34 cellular contexts compared by ENCODE assay signal in the genomic region with DNA sequence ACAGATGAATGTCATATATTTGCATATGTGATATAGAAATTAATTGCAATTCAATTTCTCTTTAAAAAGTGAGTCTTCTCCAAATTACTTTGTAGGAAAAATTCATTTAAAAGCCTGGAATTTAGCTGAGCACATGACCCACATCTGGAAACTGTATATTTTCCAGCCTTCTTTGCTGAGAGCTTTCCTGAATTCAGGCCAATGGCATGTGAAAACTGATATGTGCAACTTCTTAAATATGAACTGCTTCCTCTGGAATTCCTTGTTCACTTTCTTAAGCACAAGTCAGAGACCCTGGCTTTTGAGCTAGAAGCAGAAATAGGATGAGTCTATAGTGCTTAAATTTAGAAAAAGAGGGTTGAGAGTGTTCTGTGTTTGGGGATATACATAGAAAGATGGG.
"Had no signal": no experiment of that assay in that cellular context is flagged by ENCODE, and none has a peak within 500 bp of the region (broad histone marks: within the 10 kb centered on the region; RNA-seq: fewer than 3 reads in every experiment).

No MANE protein-coding gene starts in this region.

- H3K36me3 ChIP-seq: ascending aorta, breast epithelium, cardiac muscle cell, colonic mucosa, esophagus squamous epithelium, gastrocnemius medialis, heart left ventricle had no signal

- H3K27ac ChIP-seq: ascending aorta, breast epithelium, cardiac muscle cell, colonic mucosa, dorsolateral prefrontal cortex, epithelial cell of prostate, esophagus squamous epithelium, foreskin keratinocyte, gastrocnemius medialis, heart left ventricle had no signal

- H3K4me1 Mint-ChIP-seq: activated CD4-positive, alpha-beta T cell treated with anti-CD3 and anti-CD28 coated beads for 36 hours; activated CD4-positive, alpha-beta T cell treated with anti-CD3 and anti-CD28 coated beads, Interleukin-2, amount 10 ng/mL, durations not matched to agents 24 days and 14 days; activated CD8-positive, alpha-beta memory T cell treated with anti-CD3 and anti-CD28 coated beads, Interleukin-2, amount 10 ng/mL, durations not matched to agents 7 days and 5 days; activated naive CD4-positive, alpha-beta T cell treated with anti-CD3 and anti-CD28 coated beads, Interleukin-2, amount 50 U/mL, for 24 hours; activated naive CD8-positive, alpha-beta T cell treated with anti-CD3 and anti-CD28 coated beads for 36 hours; activated naive CD8-positive, alpha-beta T cell treated with anti-CD3 and anti-CD28 coated beads, Interleukin-2, amount 50 U/mL, for 24 hours had no signal

- H3K9me3 ChIP-seq: ascending aorta, breast epithelium, colonic mucosa, esophagus squamous epithelium, gastrocnemius medialis, heart left ventricle had no signal

- H3K4me3 ChIP-seq: ascending aorta, breast epithelium, cardiac muscle cell, colonic mucosa, dorsolateral prefrontal cortex, esophagus squamous epithelium, gastrocnemius medialis, heart left ventricle had no signal

- ATAC-seq: activated CD4-positive, alpha-beta T cell treated with anti-CD3 and anti-CD28 coated beads for 36 hours; activated CD8-positive, alpha-beta memory T cell treated with anti-CD3 and anti-CD28 coated beads, Interleukin-2, amount 10 ng/mL, durations not matched to agents 7 days and 5 days; activated CD8-positive, alpha-beta T cell treated with anti-CD3 and anti-CD28 coated beads, Interleukin-2, amount 10 ng/mL, durations not matched to agents 7 days and 5 days; activated naive CD8-positive, alpha-beta T cell treated with anti-CD3 and anti-CD28 coated beads, Interleukin-2, amount 50 U/mL, for 24 hours; effector memory CD8-positive, alpha-beta T cell; foreskin keratinocyte; gastrocnemius medialis; heart left ventricle had no signal

- H3K27me3 Mint-ChIP-seq: activated CD4-positive, alpha-beta memory T cell treated with anti-CD3 and anti-CD28 coated beads for 36 hours; activated CD4-positive, alpha-beta T cell treated with anti-CD3 and anti-CD28 coated beads for 36 hours; activated CD4-positive, alpha-beta T cell treated with anti-CD3 and anti-CD28 coated beads, Interleukin-2, amount 10 ng/mL, durations not matched to agents 24 days and 14 days; activated CD8-positive, alpha-beta memory T cell treated with anti-CD3 and anti-CD28 coated beads, Interleukin-2, amount 10 ng/mL, durations not matched to agents 7 days and 5 days; activated naive CD4-positive, alpha-beta T cell treated with anti-CD3 and anti-CD28 coated beads, Interleukin-2, amount 50 U/mL, for 24 hours; activated naive CD8-positive, alpha-beta T cell treated with anti-CD3 and anti-CD28 coated beads for 36 hours; activated naive CD8-positive, alpha-beta T cell treated with anti-CD3 and anti-CD28 coated beads, Interleukin-2, amount 50 U/mL, for 24 hours; dendritic cell treated with granulocyte-macrophage colony-stimulating factor and Interleukin-4, amounts not matched to agents 40 ng/mL and 50 ng/mL, for 4 days; effector memory CD8-positive, alpha-beta T cell had no signal

- H3K4me3 Mint-ChIP-seq: activated CD4-positive, alpha-beta memory T cell treated with anti-CD3 and anti-CD28 coated beads for 36 hours; activated CD4-positive, alpha-beta T cell treated with anti-CD3 and anti-CD28 coated beads for 36 hours; activated CD4-positive, alpha-beta T cell treated with anti-CD3 and anti-CD28 coated beads, Interleukin-2, amount 10 ng/mL, durations not matched to agents 24 days and 14 days; activated CD8-positive, alpha-beta memory T cell treated with anti-CD3 and anti-CD28 coated beads, Interleukin-2, amount 10 ng/mL, durations not matched to agents 7 days and 5 days; activated CD8-positive, alpha-beta T cell treated with anti-CD3 and anti-CD28 coated beads, Interleukin-2, amount 10 ng/mL, durations not matched to agents 7 days and 5 days; activated naive CD4-positive, alpha-beta T cell treated with anti-CD3 and anti-CD28 coated beads for 36 hours; activated naive CD4-positive, alpha-beta T cell treated with anti-CD3 and anti-CD28 coated beads, Interleukin-2, amount 50 U/mL, for 24 hours; activated naive CD8-positive, alpha-beta T cell treated with anti-CD3 and anti-CD28 coated beads for 36 hours; activated naive CD8-positive, alpha-beta T cell treated with anti-CD3 and anti-CD28 coated beads, Interleukin-2, amount 50 U/mL, for 24 hours; activated T-helper 1 cell treated with anti-CD3 and anti-CD28 coated beads, Interleukin-12 subunit alpha, Interleukin-12 subunit beta, Interleukin-2, Interleukin-4 antibody, amounts not matched to agents 30 ng/mL and 10 ng/mL and 1 ng/mL, durations not matched to agents 14 hours and 24 hours and 36 hours; brain; dendritic cell treated with granulocyte-macrophage colony-stimulating factor and Interleukin-4, amounts not matched to agents 40 ng/mL and 50 ng/mL, for 4 days; effector memory CD8-positive, alpha-beta T cell had no signal

- H3K9me3 Mint-ChIP-seq: activated CD4-positive, alpha-beta memory T cell treated with anti-CD3 and anti-CD28 coated beads for 36 hours; activated CD4-positive, alpha-beta T cell treated with anti-CD3 and anti-CD28 coated beads, Interleukin-2, amount 10 ng/mL, durations not matched to agents 24 days and 14 days; activated naive CD4-positive, alpha-beta T cell treated with anti-CD3 and anti-CD28 coated beads for 36 hours; activated naive CD8-positive, alpha-beta T cell treated with anti-CD3 and anti-CD28 coated beads for 36 hours; activated naive CD8-positive, alpha-beta T cell treated with anti-CD3 and anti-CD28 coated beads, Interleukin-2, amount 50 U/mL, for 24 hours; activated T-helper 1 cell treated with anti-CD3 and anti-CD28 coated beads, Interleukin-12 subunit alpha, Interleukin-12 subunit beta, Interleukin-2, Interleukin-4 antibody, amounts not matched to agents 30 ng/mL and 10 ng/mL and 1 ng/mL, durations not matched to agents 14 hours and 24 hours and 36 hours; activated T-helper 2 cell treated with anti-CD3 and anti-CD28 coated beads, Interferon-gamma antibody, Interleukin-2, Interleukin-4, amounts not matched to agents 10 μg/mL and 5 μg/mL and 100 μg/mL, durations not matched to agents 14 hours and 24 hours and 36 hours; brain had no signal

- H3K4me1 ChIP-seq: ascending aorta, breast epithelium, colonic mucosa, esophagus squamous epithelium, foreskin keratinocyte, gastrocnemius medialis, heart left ventricle had no signal

- H3K27ac Mint-ChIP-seq: activated CD4-positive, alpha-beta memory T cell treated with anti-CD3 and anti-CD28 coated beads for 36 hours; activated CD4-positive, alpha-beta T cell treated with anti-CD3 and anti-CD28 coated beads for 36 hours; activated CD4-positive, alpha-beta T cell treated with anti-CD3 and anti-CD28 coated beads, Interleukin-2, amount 10 ng/mL, durations not matched to agents 24 days and 14 days; activated CD8-positive, alpha-beta memory T cell treated with anti-CD3 and anti-CD28 coated beads, Interleukin-2, amount 10 ng/mL, durations not matched to agents 7 days and 5 days; activated CD8-positive, alpha-beta T cell treated with anti-CD3 and anti-CD28 coated beads, Interleukin-2, amount 10 ng/mL, durations not matched to agents 7 days and 5 days; activated naive CD4-positive, alpha-beta T cell treated with anti-CD3 and anti-CD28 coated beads for 36 hours; activated naive CD4-positive, alpha-beta T cell treated with anti-CD3 and anti-CD28 coated beads, Interleukin-2, amount 50 U/mL, for 24 hours; activated naive CD8-positive, alpha-beta T cell treated with anti-CD3 and anti-CD28 coated beads for 36 hours; activated naive CD8-positive, alpha-beta T cell treated with anti-CD3 and anti-CD28 coated beads, Interleukin-2, amount 50 U/mL, for 24 hours; activated T-helper 1 cell treated with anti-CD3 and anti-CD28 coated beads, Interleukin-12 subunit alpha, Interleukin-12 subunit beta, Interleukin-2, Interleukin-4 antibody, amounts not matched to agents 30 ng/mL and 10 ng/mL and 1 ng/mL, durations not matched to agents 14 hours and 24 hours and 36 hours; activated T-helper 2 cell treated with anti-CD3 and anti-CD28 coated beads, Interferon-gamma antibody, Interleukin-2, Interleukin-4, amounts not matched to agents 10 μg/mL and 5 μg/mL and 100 μg/mL, durations not matched to agents 14 hours and 24 hours and 36 hours; brain; dendritic cell treated with granulocyte-macrophage colony-stimulating factor and Interleukin-4, amounts not matched to agents 40 ng/mL and 50 ng/mL, for 4 days; effector memory CD8-positive, alpha-beta T cell had no signal

- H3K27me3 ChIP-seq: ascending aorta, breast epithelium, cardiac muscle cell, colonic mucosa, esophagus squamous epithelium, foreskin keratinocyte, gastrocnemius medialis, heart left ventricle had no signal

- H3K36me3 Mint-ChIP-seq: activated CD4-positive, alpha-beta memory T cell treated with anti-CD3 and anti-CD28 coated beads for 36 hours; activated CD8-positive, alpha-beta memory T cell treated with anti-CD3 and anti-CD28 coated beads, Interleukin-2, amount 10 ng/mL, durations not matched to agents 7 days and 5 days; activated naive CD4-positive, alpha-beta T cell treated with anti-CD3 and anti-CD28 coated beads, Interleukin-2, amount 50 U/mL, for 24 hours; activated naive CD8-positive, alpha-beta T cell treated with anti-CD3 and anti-CD28 coated beads for 36 hours; brain had no signal

- DNase-seq: activated CD4-positive, alpha-beta memory T cell treated with anti-CD3 and anti-CD28 coated beads for 36 hours; activated CD4-positive, alpha-beta T cell treated with anti-CD3 and anti-CD28 coated beads for 36 hours; activated CD4-positive, alpha-beta T cell treated with anti-CD3 and anti-CD28 coated beads, Interleukin-2, amount 10 ng/mL, durations not matched to agents 24 days and 14 days; activated CD4-positive, CD25-positive, alpha-beta regulatory T cell; activated CD4-positive, CD25-positive, alpha-beta regulatory T cell treated with anti-CD3 and anti-CD28 coated beads, Interleukin-2, amount 50 U/mL, for 72 hours; activated CD8-positive, alpha-beta memory T cell treated with anti-CD3 and anti-CD28 coated beads, Interleukin-2, amount 10 ng/mL, durations not matched to agents 7 days and 5 days; activated CD8-positive, alpha-beta memory T cell treated with anti-CD3 and anti-CD28 coated beads, Interleukin-2, amount 50 U/mL, for 4 hours; activated CD8-positive, alpha-beta T cell treated with anti-CD3 and anti-CD28 coated beads, Interleukin-2, amount 10 ng/mL, durations not matched to agents 7 days and 5 days; activated effector memory CD4-positive, alpha-beta T cell treated with anti-CD3 and anti-CD28 coated beads, Interleukin-2, amount 50 U/mL, for 16 hours; activated naive CD4-positive, alpha-beta T cell treated with anti-CD3 and anti-CD28 coated beads for 36 hours; activated naive CD8-positive, alpha-beta T cell treated with anti-CD3 and anti-CD28 coated beads for 36 hours; activated naive CD8-positive, alpha-beta T cell treated with anti-CD3 and anti-CD28 coated beads, Interleukin-2, amount 50 U/mL, for 24 hours; activated T-cell treated with anti-CD3 and anti-CD28 coated beads, Interleukin-2, amount 50 U/mL, for 1 hour; activated T-cell treated with anti-CD3 and anti-CD28 coated beads, Interleukin-2, amount 50 U/mL, for 48 hours; central memory CD4-positive, alpha-beta T cell; cerebellar nuclear complex; colonic mucosa; dorsolateral prefrontal cortex; effector memory CD8-positive, alpha-beta T cell; esophagus squamous epithelium; foreskin keratinocyte; gastrocnemius medialis; glutamatergic neuron; heart left ventricle; T-helper 2 cell had no signal
